ENCODE assay signal across 27 cellular contexts in genomic region chr14:105458010-105458409, GRCh38. TPM values are rescaled to one million over a fixed set of nuclear protein-coding genes. Genes with fewer than 3 reads are reported as not detected.
"Had no signal": no experiment of that assay in that cellular context is flagged by ENCODE, and none has a peak within 500 bp of the region (broad histone marks: within the 10 kb centered on the region; RNA-seq: fewer than 3 reads in every experiment).

No MANE protein-coding gene starts in this region.

- H3K4me3 ChIP-seq: hepatocyte, lung, neural progenitor cell, ovary, right atrium auricular region, sigmoid colon, spleen, stomach, testis, thyroid gland, transverse colon, upper lobe of left lung, vagina had no signal

- H3K4me1 ChIP-seq: neural progenitor cell, sigmoid colon, stomach, testis, thyroid gland, transverse colon, upper lobe of left lung, vagina had no signal

- ATAC-seq: left cardiac atrium; left lobe of liver; natural killer cell; stimulated activated effector memory CD8-positive, alpha-beta T cell treated with anti-CD3 and anti-CD28 coated beads, Interleukin-12 subunit alpha, Interleukin-12 subunit beta, amount 100 ng/mL, for 72 hours had no signal

- H3K4me3 Mint-ChIP-seq: mesothelial cell of epicardium; naive B cell; natural killer cell; nephron progenitor cell; neural progenitor cell; stimulated activated effector memory CD8-positive, alpha-beta T cell treated with anti-CD3 and anti-CD28 coated beads, Interleukin-12 subunit alpha, Interleukin-12 subunit beta, amount 100 ng/mL, for 72 hours had no signal

- H3K36me3 ChIP-seq: neural progenitor cell, ovary had no signal

- H3K27ac Mint-ChIP-seq: mesothelial cell of epicardium; naive B cell; natural killer cell; nephron progenitor cell; neural progenitor cell; progenitor cell of endocrine pancreas; stimulated activated effector memory CD8-positive, alpha-beta T cell treated with anti-CD3 and anti-CD28 coated beads, Interleukin-12 subunit alpha, Interleukin-12 subunit beta, amount 100 ng/mL, for 72 hours had no signal

- DNase-seq: kidney glomerular epithelial cell; left cardiac atrium; mesendoderm; naive B cell; natural killer cell; nephron progenitor cell; ovary; sigmoid colon; small intestine; spleen; stimulated activated CD4-positive, alpha-beta T cell treated with anti-CD3 and anti-CD28 coated beads, Interleukin-4, amount 100 ng/mL, for 24 hours; stimulated activated naive CD4-positive, alpha-beta T cell; stomach; testis; thyroid gland; transverse colon had no signal

- H3K9ac ChIP-seq: neural progenitor cell had no signal

- H3K4me1 Mint-ChIP-seq: mesothelial cell of epicardium, natural killer cell, neural progenitor cell had no signal

- H3K79me2 ChIP-seq: hepatocyte had no signal

- H3K27me3 Mint-ChIP-seq: naive B cell, progenitor cell of endocrine pancreas had no signal

- FAIRE-seq: keratinocyte, small intestine had no signal

- H3K4me2 ChIP-seq: hepatocyte, neural progenitor cell had no signal

- H3K9me3 Mint-ChIP-seq: mesothelial cell of epicardium; naive B cell; natural killer cell; nephron progenitor cell; neural progenitor cell; stimulated activated effector memory CD8-positive, alpha-beta T cell treated with anti-CD3 and anti-CD28 coated beads, Interleukin-12 subunit alpha, Interleukin-12 subunit beta, amount 100 ng/mL, for 72 hours had no signal

- H3K9me3 ChIP-seq: ovary, right atrium auricular region, sigmoid colon, spleen, stomach, testis, thyroid gland, transverse colon, upper lobe of left lung, vagina had no signal

- H3K27ac ChIP-seq: hepatocyte, neural progenitor cell, ovary, right atrium auricular region, sigmoid colon, spleen, stomach, testis, thyroid gland, transverse colon, upper lobe of left lung, vagina had no signal

- H3K27me3 ChIP-seq: hepatocyte, neural progenitor cell, ovary, right atrium auricular region, sigmoid colon, spleen, stomach, testis, thyroid gland, transverse colon, upper lobe of left lung, vagina had no signal

- H2AFZ ChIP-seq: hepatocyte, neural progenitor cell had no signal

RNA-seq across cellular contexts. Expression of gene TEX22, which starts 59.7 kb away (rescaled TPM):
- total RNA-seq: hepatocyte, sigmoid colon, vagina had no signal
